8 cellular contexts compared by ENCODE assay signal in genomic region chr11:117946842-117947526, GRCh38. TPM values are rescaled to one million over a fixed set of nuclear protein-coding genes. Genes with fewer than 3 reads are reported as not detected.
A peak's percentile ranks its signal among the peaks of the same experiment; 100 is the strongest.
DNase-seq lines count a peak whose midpoint lies in the region; ATAC-seq and TF ChIP-seq lines count a peak whose summit lies in the region.

No MANE protein-coding gene starts in this region.

- H3K4me3 ChIP-seq in adipocyte (ENCODE audit: low read length) (no peak overlapping the region), heart right ventricle (no peak overlapping the region)

- peak; percentile 94 to 99 (median 98) for TF ChIP-seq CTCF in heart right ventricle (IDR thresholded peaks at IDR 0.05)

- WGBS in heart right ventricle, 2 donors: 46 to 47% methylated on average over 7 of the region's 7 CpGs

- H3K27me3 ChIP-seq in adipocyte (replicated peaks; ENCODE audit: control insufficient read depth, insufficient read depth, low read length) (peaks cover 38% of the 10 kb centered on the region), heart right ventricle (peaks cover 0 to 8% (median 0%) of the 10 kb centered on the region in 7 donors)

- peaks cover 10% of the 10 kb centered on the region for H3K9me3 ChIP-seq in adipocyte (ENCODE audit: control insufficient read depth, low read length)
- H3K9me3 ChIP-seq in heart right ventricle: peaks cover 0 to 17% (median 0%) of the 10 kb centered on the region in 11 donors

- H3K9ac ChIP-seq in adipocyte (ENCODE audit: low read length): no peak overlapping the region

- H3K4me1 ChIP-seq in adipocyte (ENCODE audit: control insufficient read depth, insufficient read depth, low read length) (peaks cover 7% of the 10 kb centered on the region), heart right ventricle (peaks cover 0 to 56% (median 24%) of the 10 kb centered on the region in 9 donors)

- H3K27ac ChIP-seq in heart right ventricle: no peak overlapping the region

- DNase-seq in AML-193 (lab: John Stamatoyannopoulos, UW): peak; percentile 38 to 39
- DNase-seq in NCI-H146 (lab: John Stamatoyannopoulos, UW): peak; percentile 84
- peak; percentile 66 for DNase-seq in T follicular helper cell (ENCODE audit: low read depth)
- peak; percentile 92 for DNase-seq in adipocyte (ENCODE audit: low read depth)
- peak; percentile 91 to 92 for DNase-seq in heart right ventricle
- DNase-seq in putamen (ENCODE audit: low spot score): peak; percentile 78

- ATAC-seq in GM21360 (IDR thresholded peaks at IDR 0.05; ENCODE audit: unreplicated experiment) (peak; percentile 60), heart right ventricle (peak; percentile 91 to 98 (median 96)), GM21576 (IDR thresholded peaks at IDR 0.05; ENCODE audit: unreplicated experiment) (no peak)

- H3K36me3 ChIP-seq in adipocyte (ENCODE audit: control insufficient read depth, insufficient read depth, low read length, severe bottlenecking): no peaks in the 10 kb centered on the region
- no peaks in the 10 kb centered on the region for H3K36me3 ChIP-seq in heart right ventricle

- intact Hi-C loops in heart right ventricle (cut with DNase I): loop anchor here (1.0 to 10.0 kb wide), 13 partner anchors 102 to 522 kb away; partner anchors contain the start of gene FXYD2 (in 4 of the 10)

RNA-seq across cellular contexts. Expression of gene TMPRSS13, which starts 17.8 kb away (rescaled TPM):
- under 1 TPM in 3 of 10 donors, not detected in 7; 0.07 to 0.32 (median 0.18) TPM for total RNA-seq in heart right ventricle
- polyA plus RNA-seq in heart right ventricle: under 1 TPM; 0.03 to 0.22 TPM

RNA-seq across cellular contexts. Expression of gene IL10RA, which starts 39.2 kb away (rescaled TPM):
- total RNA-seq in heart right ventricle: 10 to 100 TPM in 2 of 10 donors, 1 to 10 TPM in 8; 2.5 to 29.9 (median 3.8) TPM
- polyA plus RNA-seq in heart right ventricle: 1 to 10 TPM; 2.0 to 4.0 TPM

Comparison
In these comparisons a context has a peak if more than half of its experiments do, and no peak if none do; other contexts are left out.
1. DNase-seq: peak in every context shown above with its lines; median percentile 92 in adipocyte; 92 in heart right ventricle; 84 in NCI-H146; 78 in putamen; 66 in T follicular helper cell; 38 in AML-193.